ENCODE assay signal across 37 cellular contexts in the genomic region with DNA sequence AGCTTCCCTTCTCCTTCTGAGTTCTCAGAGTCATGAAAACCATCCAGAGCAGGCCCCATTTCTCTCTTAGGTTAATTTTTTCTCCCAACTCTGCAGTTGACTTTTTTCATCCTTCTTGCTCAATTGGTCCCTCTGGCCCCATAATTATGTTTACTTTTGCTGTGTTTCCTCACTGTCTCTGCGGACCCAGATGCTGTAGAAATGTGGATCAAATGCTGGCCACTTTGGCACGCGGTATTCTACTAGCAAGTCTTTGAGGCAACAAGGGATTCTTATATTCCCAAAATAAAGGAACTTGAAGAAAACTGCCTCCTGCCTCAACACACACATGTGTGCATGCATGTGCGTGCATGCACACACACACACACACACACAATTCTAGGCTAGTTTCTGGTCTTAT. TPM values are rescaled to one million over a fixed set of nuclear protein-coding genes. Genes with fewer than 3 reads are reported as not detected.
"Had no signal": no experiment of that assay in that cellular context is flagged by ENCODE, and none has a peak within 500 bp of the region (broad histone marks: within the 10 kb centered on the region; RNA-seq: fewer than 3 reads in every experiment).

No MANE protein-coding gene starts in this region.

- H3K4me3 Mint-ChIP-seq: activated CD4-positive, alpha-beta memory T cell treated with anti-CD3 and anti-CD28 coated beads for 36 hours; activated CD4-positive, alpha-beta T cell treated with anti-CD3 and anti-CD28 coated beads for 36 hours; activated CD4-positive, alpha-beta T cell treated with anti-CD3 and anti-CD28 coated beads, Interleukin-2, amount 10 ng/mL, durations not matched to agents 24 days and 14 days; activated CD8-positive, alpha-beta memory T cell treated with anti-CD3 and anti-CD28 coated beads, Interleukin-2, amount 10 ng/mL, durations not matched to agents 7 days and 5 days; activated CD8-positive, alpha-beta T cell treated with anti-CD3 and anti-CD28 coated beads, Interleukin-2, amount 10 ng/mL, durations not matched to agents 7 days and 5 days; activated naive CD4-positive, alpha-beta T cell treated with anti-CD3 and anti-CD28 coated beads for 36 hours; activated naive CD4-positive, alpha-beta T cell treated with anti-CD3 and anti-CD28 coated beads, Interleukin-2, amount 50 U/mL, for 24 hours; activated naive CD8-positive, alpha-beta T cell treated with anti-CD3 and anti-CD28 coated beads for 36 hours; activated naive CD8-positive, alpha-beta T cell treated with anti-CD3 and anti-CD28 coated beads, Interleukin-2, amount 50 U/mL, for 24 hours; activated T-helper 1 cell treated with anti-CD3 and anti-CD28 coated beads, Interleukin-12 subunit alpha, Interleukin-12 subunit beta, Interleukin-2, Interleukin-4 antibody, amounts not matched to agents 30 ng/mL and 10 ng/mL and 1 ng/mL, durations not matched to agents 14 hours and 24 hours and 36 hours had no signal

- ATAC-seq: activated CD4-positive, alpha-beta T cell treated with anti-CD3 and anti-CD28 coated beads for 36 hours; activated CD8-positive, alpha-beta memory T cell treated with anti-CD3 and anti-CD28 coated beads, Interleukin-2, amount 10 ng/mL, durations not matched to agents 7 days and 5 days; activated CD8-positive, alpha-beta T cell treated with anti-CD3 and anti-CD28 coated beads, Interleukin-2, amount 10 ng/mL, durations not matched to agents 7 days and 5 days; activated naive CD8-positive, alpha-beta T cell treated with anti-CD3 and anti-CD28 coated beads, Interleukin-2, amount 50 U/mL, for 24 hours; body of pancreas had no signal

- H3K27me3 Mint-ChIP-seq: activated CD4-positive, alpha-beta memory T cell treated with anti-CD3 and anti-CD28 coated beads for 36 hours; activated CD4-positive, alpha-beta T cell treated with anti-CD3 and anti-CD28 coated beads, Interleukin-2, amount 10 ng/mL, durations not matched to agents 24 days and 14 days; activated CD8-positive, alpha-beta memory T cell treated with anti-CD3 and anti-CD28 coated beads, Interleukin-2, amount 10 ng/mL, durations not matched to agents 7 days and 5 days; activated naive CD8-positive, alpha-beta T cell treated with anti-CD3 and anti-CD28 coated beads, Interleukin-2, amount 50 U/mL, for 24 hours had no signal

- H3K27ac Mint-ChIP-seq: activated CD4-positive, alpha-beta memory T cell treated with anti-CD3 and anti-CD28 coated beads for 36 hours; activated CD4-positive, alpha-beta T cell treated with anti-CD3 and anti-CD28 coated beads for 36 hours; activated CD4-positive, alpha-beta T cell treated with anti-CD3 and anti-CD28 coated beads, Interleukin-2, amount 10 ng/mL, durations not matched to agents 24 days and 14 days; activated CD8-positive, alpha-beta memory T cell treated with anti-CD3 and anti-CD28 coated beads, Interleukin-2, amount 10 ng/mL, durations not matched to agents 7 days and 5 days; activated CD8-positive, alpha-beta T cell treated with anti-CD3 and anti-CD28 coated beads, Interleukin-2, amount 10 ng/mL, durations not matched to agents 7 days and 5 days; activated naive CD4-positive, alpha-beta T cell treated with anti-CD3 and anti-CD28 coated beads for 36 hours; activated naive CD4-positive, alpha-beta T cell treated with anti-CD3 and anti-CD28 coated beads, Interleukin-2, amount 50 U/mL, for 24 hours; activated naive CD8-positive, alpha-beta T cell treated with anti-CD3 and anti-CD28 coated beads for 36 hours; activated naive CD8-positive, alpha-beta T cell treated with anti-CD3 and anti-CD28 coated beads, Interleukin-2, amount 50 U/mL, for 24 hours; activated T-helper 1 cell treated with anti-CD3 and anti-CD28 coated beads, Interleukin-12 subunit alpha, Interleukin-12 subunit beta, Interleukin-2, Interleukin-4 antibody, amounts not matched to agents 30 ng/mL and 10 ng/mL and 1 ng/mL, durations not matched to agents 14 hours and 24 hours and 36 hours; activated T-helper 2 cell treated with anti-CD3 and anti-CD28 coated beads, Interferon-gamma antibody, Interleukin-2, Interleukin-4, amounts not matched to agents 10 μg/mL and 5 μg/mL and 100 μg/mL, durations not matched to agents 14 hours and 24 hours and 36 hours had no signal

- H3K4me1 ChIP-seq: adrenal gland, body of pancreas, colonic mucosa, esophagus squamous epithelium, heart right ventricle had no signal

- H3K27me3 ChIP-seq: adrenal gland, body of pancreas, colonic mucosa, esophagus squamous epithelium had no signal

- H3K36me3 ChIP-seq: adrenal gland, colonic mucosa, esophagus squamous epithelium, heart right ventricle had no signal

- DNase-seq: activated CD4-positive, alpha-beta memory T cell treated with anti-CD3 and anti-CD28 coated beads for 36 hours; activated CD4-positive, alpha-beta T cell treated with anti-CD3 and anti-CD28 coated beads for 36 hours; activated CD4-positive, alpha-beta T cell treated with anti-CD3 and anti-CD28 coated beads, Interleukin-2, amount 10 ng/mL, durations not matched to agents 24 days and 14 days; activated CD4-positive, CD25-positive, alpha-beta regulatory T cell; activated CD4-positive, CD25-positive, alpha-beta regulatory T cell treated with anti-CD3 and anti-CD28 coated beads, Interleukin-2, amount 50 U/mL, for 72 hours; activated CD8-positive, alpha-beta memory T cell treated with anti-CD3 and anti-CD28 coated beads, Interleukin-2, amount 10 ng/mL, durations not matched to agents 7 days and 5 days; activated CD8-positive, alpha-beta memory T cell treated with anti-CD3 and anti-CD28 coated beads, Interleukin-2, amount 50 U/mL, for 4 hours; activated CD8-positive, alpha-beta T cell treated with anti-CD3 and anti-CD28 coated beads, Interleukin-2, amount 10 ng/mL, durations not matched to agents 7 days and 5 days; activated effector memory CD4-positive, alpha-beta T cell treated with anti-CD3 and anti-CD28 coated beads, Interleukin-2, amount 50 U/mL, for 16 hours; activated naive CD4-positive, alpha-beta T cell treated with anti-CD3 and anti-CD28 coated beads for 36 hours; activated naive CD8-positive, alpha-beta T cell treated with anti-CD3 and anti-CD28 coated beads for 36 hours; activated naive CD8-positive, alpha-beta T cell treated with anti-CD3 and anti-CD28 coated beads, Interleukin-2, amount 50 U/mL, for 24 hours; activated T-cell treated with anti-CD3 and anti-CD28 coated beads, Interleukin-2, amount 50 U/mL, for 1 hour; activated T-cell treated with anti-CD3 and anti-CD28 coated beads, Interleukin-2, amount 50 U/mL, for 48 hours; adrenal gland; amygdala; aorta; central memory CD4-positive, alpha-beta T cell; cerebellar nuclear complex; colonic mucosa; effector CD8-positive, alpha-beta T cell; esophagus squamous epithelium; foreskin melanocyte; glutamatergic neuron; heart right ventricle; T-helper 2 cell had no signal

- H3K36me3 Mint-ChIP-seq: activated CD4-positive, alpha-beta memory T cell treated with anti-CD3 and anti-CD28 coated beads for 36 hours; activated CD8-positive, alpha-beta memory T cell treated with anti-CD3 and anti-CD28 coated beads, Interleukin-2, amount 10 ng/mL, durations not matched to agents 7 days and 5 days; activated naive CD4-positive, alpha-beta T cell treated with anti-CD3 and anti-CD28 coated beads, Interleukin-2, amount 50 U/mL, for 24 hours; activated naive CD8-positive, alpha-beta T cell treated with anti-CD3 and anti-CD28 coated beads for 36 hours had no signal

- H3K4me3 ChIP-seq: adrenal gland, body of pancreas, colonic mucosa, esophagus squamous epithelium, heart right ventricle had no signal

- H3K4me1 Mint-ChIP-seq: activated CD4-positive, alpha-beta T cell treated with anti-CD3 and anti-CD28 coated beads for 36 hours; activated CD4-positive, alpha-beta T cell treated with anti-CD3 and anti-CD28 coated beads, Interleukin-2, amount 10 ng/mL, durations not matched to agents 24 days and 14 days; activated CD8-positive, alpha-beta memory T cell treated with anti-CD3 and anti-CD28 coated beads, Interleukin-2, amount 10 ng/mL, durations not matched to agents 7 days and 5 days; activated naive CD4-positive, alpha-beta T cell treated with anti-CD3 and anti-CD28 coated beads, Interleukin-2, amount 50 U/mL, for 24 hours; activated naive CD8-positive, alpha-beta T cell treated with anti-CD3 and anti-CD28 coated beads for 36 hours; activated naive CD8-positive, alpha-beta T cell treated with anti-CD3 and anti-CD28 coated beads, Interleukin-2, amount 50 U/mL, for 24 hours had no signal

- H3K27ac ChIP-seq: adrenal gland, body of pancreas, colonic mucosa, epithelial cell of prostate, heart right ventricle had no signal

- H3K9me3 ChIP-seq: adrenal gland, colonic mucosa, esophagus squamous epithelium had no signal

RNA-seq across cellular contexts. Expression of gene TMEM132C, which starts 9.6 kb away (rescaled TPM):
- total RNA-seq: activated CD4-positive, alpha-beta memory T cell treated with anti-CD3 and anti-CD28 coated beads for 36 hours; activated CD4-positive, alpha-beta T cell treated with anti-CD3 and anti-CD28 coated beads for 36 hours; activated CD4-positive, alpha-beta T cell treated with anti-CD3 and anti-CD28 coated beads, Interleukin-2, amount 10 ng/mL, durations not matched to agents 24 days and 14 days; activated CD8-positive, alpha-beta memory T cell treated with anti-CD3 and anti-CD28 coated beads for 36 hours; activated CD8-positive, alpha-beta memory T cell treated with anti-CD3 and anti-CD28 coated beads, Interleukin-2, amount 10 ng/mL, durations not matched to agents 7 days and 5 days; activated CD8-positive, alpha-beta T cell treated with anti-CD3 and anti-CD28 coated beads, Interleukin-2, amount 10 ng/mL, durations not matched to agents 7 days and 5 days; activated naive CD4-positive, alpha-beta T cell treated with anti-CD3 and anti-CD28 coated beads for 36 hours; activated naive CD8-positive, alpha-beta T cell treated with anti-CD3 and anti-CD28 coated beads for 36 hours; activated T-helper 1 cell treated with anti-CD3 and anti-CD28 coated beads, Interleukin-12 subunit alpha, Interleukin-12 subunit beta, Interleukin-2, Interleukin-4 antibody, amounts not matched to agents 30 ng/mL and 10 ng/mL and 1 ng/mL, durations not matched to agents 14 hours and 24 hours and 36 hours; activated T-helper 2 cell treated with anti-CD3 and anti-CD28 coated beads, Interferon-gamma antibody, Interleukin-2, Interleukin-4, amounts not matched to agents 10 μg/mL and 5 μg/mL and 100 μg/mL, durations not matched to agents 14 hours and 24 hours and 36 hours; dermis microvascular lymphatic vessel endothelial cell; endothelial cell of umbilical vein; fibroblast of lung; fibroblast of villous mesenchyme; T-helper 1 cell treated with Interleukin-12 subunit alpha and Interleukin-12 subunit beta and Interleukin-4 antibody, amounts not matched to agents 30 ng/mL and 1 ng/mL, for 36 hours had no signal
- polyA plus RNA-seq: aorta, endothelial cell of umbilical vein, fibroblast of lung had no signal
